10 cellular contexts compared by ENCODE assay signal in genomic region chr4:39043058-39043696, GRCh38. TPM values are rescaled to one million over a fixed set of nuclear protein-coding genes. Genes with fewer than 3 reads are reported as not detected.
DNase-seq lines count a peak whose midpoint lies in the region; ATAC-seq, FAIRE-seq and TF ChIP-seq lines count a peak whose summit lies in the region.
"Had no signal": no experiment of that assay in that cellular context is flagged by ENCODE, and none has a peak within 500 bp of the region (broad histone marks: within the 10 kb centered on the region; RNA-seq: fewer than 3 reads in every experiment).

No MANE protein-coding gene starts in this region.

- TF ChIP-seq EP300 in A549 (IDR thresholded peaks at IDR 0.05) (peak; percentile 16 to 51; a peak in 1 of 5 replicates), K562 (IDR thresholded peaks at IDR 0.05; ENCODE audit: low read length) (no peak)

- H3K9me1 ChIP-seq in K562 (ENCODE audit: control insufficient read depth, insufficient read depth, low read length) = no peaks in the 10 kb centered on the region

- peak overlapping the region; percentile 89 for H2AFZ ChIP-seq in K562 (ENCODE audit: low read depth, low read length)

- no TSS peak for BruUV-seq in K562 (replicated peaks; lab: Mats Ljungman, UMichigan)

- H3K36me3 ChIP-seq in HUES64 (ENCODE audit: insufficient read depth, low read length) = no peaks in the 10 kb centered on the region
- no peaks in the 10 kb centered on the region for H3K36me3 ChIP-seq in K562 (ENCODE audit: control insufficient read depth, insufficient read depth, low read length)
- peaks cover 3% of the 10 kb centered on the region for H3K36me3 ChIP-seq in mesodermal cell (ENCODE audit: control insufficient read depth, insufficient read depth, low read length)
- H3K36me3 ChIP-seq in tibial artery = no peaks in the 10 kb centered on the region

- no peaks in the 10 kb centered on the region for H4K20me1 ChIP-seq in K562 (replicated peaks; ENCODE audit: control insufficient read depth, insufficient read depth, low read length)

- TF ChIP-seq RAD21 in A549 (conservative IDR thresholded peaks at IDR 0.05 in 1 of 2, IDR thresholded peaks at IDR 0.05 in 1 of 2) (no peak), K562 (CRISPR knock-in tag; conservative IDR thresholded peaks at IDR 0.05 in 1 of 2, IDR thresholded peaks at IDR 0.05 in 1 of 2) (no peak)

- peaks cover 29% of the 10 kb centered on the region for H3K79me2 ChIP-seq in K562 (ENCODE audit: control insufficient read depth, insufficient read depth, low read length)

- peaks cover 44% of the 10 kb centered on the region for H3K4me1 ChIP-seq in A549
- peaks cover 19% of the 10 kb centered on the region for H3K4me1 ChIP-seq in HUES64 (ENCODE audit: insufficient read depth, low read length)
- peaks cover 0 to 15% of the 10 kb centered on the region in 2 experiments; a peak in 3 of 5 replicates for H3K4me1 ChIP-seq in K562 (replicated peaks in 1 of 2; ENCODE audit: control insufficient read depth in 2 of 2, insufficient read depth in 2 of 2, low read length in 2 of 2)
- H3K4me1 ChIP-seq in mesodermal cell (ENCODE audit: control insufficient read depth, insufficient read depth, low read length, poor library complexity, severe bottlenecking) = peaks cover 24% of the 10 kb centered on the region
- H3K4me1 ChIP-seq in tibial artery = peaks cover 0 to 10% (median 0%) of the 10 kb centered on the region in 4 donors

- TF ChIP-seq CTCF in A549 (IDR thresholded peaks at IDR 0.05) = no peak
- no peak for TF ChIP-seq CTCF in K562 (IDR thresholded peaks at IDR 0.05 in 2 of 3, conservative IDR thresholded peaks at IDR 0.05 in 1 of 3; ENCODE audit: insufficient read depth in 2 of 3, low read depth in 1 of 3, low read length in 3 of 3)
- no peak for TF ChIP-seq CTCF in tibial artery (IDR thresholded peaks at IDR 0.05)

- 2% methylated on average over 10 of the region's 10 CpGs for WGBS in A549 (ENCODE audit: missing lambda C conversion rate)
- 87% methylated on average over 10 of the region's 10 CpGs for WGBS in HUES64
- 61% methylated on average over 10 of the region's 10 CpGs for WGBS in K562 (ENCODE audit: insufficient coverage, low coverage, missing lambda C conversion rate)
- WGBS in mesodermal cell (ENCODE audit: insufficient coverage in 2 of 2), 2 experiments = 67 to 88% methylated on average over 6 of the region's 10 CpGs

- ATAC-seq in A549 = peak; percentile 22 to 37; a peak in 4 of 6 replicates
- ATAC-seq in K562 = no peak
- ATAC-seq in GM18868 (IDR thresholded peaks at IDR 0.05; ENCODE audit: unreplicated experiment) = no peak
- no peak for ATAC-seq in HG03354 (IDR thresholded peaks at IDR 0.05; ENCODE audit: poor library complexity, severe bottlenecking, unreplicated experiment)

- H3K4me3 ChIP-seq in A549 (peak overlapping the region; percentile 66; the same call in 2 of the 3 replicates), HUES64 (ENCODE audit: low read length) (peak overlapping the region; percentile 80; the same call in 1 of the 2 replicates), K562 (no peak overlapping the region), mesodermal cell (ENCODE audit: extremely low read depth, insufficient read depth, low read length, poor library complexity, severe bottlenecking) (no peak overlapping the region), tibial artery (no peak overlapping the region)

- H3K9me3 ChIP-seq in A549 = no peaks in the 10 kb centered on the region
- no peaks in the 10 kb centered on the region for H3K9me3 ChIP-seq in HUES64 (ENCODE audit: insufficient read depth, low read depth, low read length)
- H3K9me3 ChIP-seq in K562 (replicated peaks; ENCODE audit: control insufficient read depth, insufficient read depth, low read depth, low read length) = no peaks in the 10 kb centered on the region
- H3K9me3 ChIP-seq in mesodermal cell (ENCODE audit: control insufficient read depth, low read length) = no peaks in the 10 kb centered on the region
- no peaks in the 10 kb centered on the region for H3K9me3 ChIP-seq in tibial artery

- TF ChIP-seq POLR2A in A549 (IDR thresholded peaks at IDR 0.05; ENCODE audit: low read length) (no peak), K562 (conservative IDR thresholded peaks at IDR 0.05) (no peak)

- H3K27ac ChIP-seq in A549 (peak overlapping the region; percentile 93 to 100), HUES64 (ENCODE audit: low read depth, low read length) (no peak overlapping the region), K562 (ENCODE audit: extremely low read depth, low read depth, low read length) (no peak overlapping the region; the same call in 2 of the 3 replicates), mesodermal cell (ENCODE audit: low read depth, low read length, severe bottlenecking) (peak overlapping the region; percentile 83), tibial artery (peak overlapping the region in 1 of 2 donors; percentile 62)
- H3K27ac ChIP-seq: SK-N-MC had no signal

- H3K4me2 ChIP-seq in A549 = peak overlapping the region; percentile 73
- H3K4me2 ChIP-seq in K562 (ENCODE audit: insufficient read depth, low read length) = peak overlapping the region; percentile 81; the same call in 1 of the 2 replicates

- CTCF ChIA-PET in A549 (lab: Yijun Ruan, JAX) = interaction anchor here (1.1 kb wide), 1 partner anchor 12 kb away, joined by 3 read pairs; no protein-coding TSS in a partner anchor
- CTCF ChIA-PET in K562 (lab: Yijun Ruan, JAX; ENCODE audit: low intra/inter-chr PET ratio) = no interaction called here

- in situ Hi-C loops in K562 (cut with MboI) = no loop called here

- H3K27me3 ChIP-seq in HUES64 (ENCODE audit: insufficient read depth, low read length) (no peaks in the 10 kb centered on the region), K562 (ENCODE audit: control insufficient read depth in 2 of 2, insufficient read depth in 2 of 2, low read length in 2 of 2) (no peaks in the 10 kb centered on the region), tibial artery (no peaks in the 10 kb centered on the region)

- DNase-seq in A549 (ENCODE audit: low read depth in 1 of 2, low spot score in 1 of 2) (peak in 1 of 2 experiments; percentile 61), K562 (ENCODE audit: extremely low read depth in 1 of 4, low spot score in 3 of 4) (no peak), tibial artery (no peak), OCI-M2 (lab: John Stamatoyannopoulos, UW; ENCODE audit: unreplicated experiment) (no peak)

- FAIRE-seq in A549 (lab: Jason Lieb, UNC) = no peak
- no peak for FAIRE-seq in K562 (lab: Jason Lieb, UNC)

- no peak overlapping the region for H3K9ac ChIP-seq in HUES64 (ENCODE audit: low read depth, low read length)
- peak overlapping the region in 1 of 2 experiments; percentile 62; a peak in 1 of 4 replicates for H3K9ac ChIP-seq in K562 (ENCODE audit: insufficient read depth in 1 of 2, low read depth in 2 of 2, low read length in 2 of 2)

- intact Hi-C loops in K562 (cut with micrococcal nuclease) = no loop called here
- intact Hi-C loops in tibial artery (cut with DNase I; ENCODE audit: low total_unique reads) = no loop called here

- POLR2A ChIA-PET in A549 (lab: Yijun Ruan, JAX) (interaction anchor here (0.6 to 3.6 kb wide), 5 partner anchors 13 to 484 kb away, joined by 3 to 55 read pairs (median 6); partner anchors contain the start of genes TMEM156 and UGDH), K562 (lab: Yijun Ruan, JAX) (interaction anchor here (1.4 to 2.4 kb wide), 3 partner anchors 10 to 15 kb away, joined by 3 to 11 read pairs (median 5); no protein-coding TSS in a partner anchor)

RNA-seq across cellular contexts. Expression of gene TMEM156, which starts 11.0 kb away (rescaled TPM):
- polyA plus RNA-seq in A549 (2011; rRNA removed) (38.5 and 45.1 TPM in 2 replicates), A549 (2017; fragmentation: RNase III; extraction: RNeasy Plus Mini Kit Qiagen cat#74134 plus additional on column Dnase treatment) (9.2 to 10.9 TPM (median 10.4 TPM) in 3 replicates), K562 (2011; rRNA removed) (5.0 and 9.6 TPM in 2 replicates), K562 (2014; fragmentation: Illumina TruSeq; extraction: Trizol) (7.4 and 7.6 TPM in 2 replicates), K562 (2014; fragmentation: Nextera tagmentation; extraction: Ambion mirVana) (1 to 10 TPM; 5.9 to 6.9 TPM), K562 (2014; rRNA removed) (4.7 and 6.4 TPM in 2 replicates)
- polyA plus RNA-seq in A549 (2012; cell fraction: cytosol; rRNA removed) = 5.4 TPM in 2 replicates
- 1.1 and 1.9 TPM in 2 replicates for polyA plus RNA-seq in A549 (2012; cell fraction: nucleus; rRNA removed)
- 4.4 and 5.7 TPM in 2 replicates for polyA minus RNA-seq in A549 (2011; rRNA and poly(A)+ RNA removed)
- not detected for polyA plus RNA-seq in HUES64 (2013, experiment 1 of 2)
- polyA plus RNA-seq in HUES64 (2013, experiment 2 of 2) = not detected
- 3.8 and 11.7 TPM in 2 replicates for total RNA-seq in K562 (2011; cell fraction: chromatin; rRNA removed; ENCODE audit: low replicate concordance)
- total RNA-seq in K562 (2011; cell fraction: nucleolus; rRNA removed) = 1.3 and 2.1 TPM in 2 replicates
- 5.1 and 6.9 TPM in 2 replicates for total RNA-seq in K562 (2011; cell fraction: nucleoplasm; rRNA removed)
- total RNA-seq in K562 (2014; rRNA removed) (2.9 and 3.5 TPM in 2 replicates), K562 (2014; rRNA removed; fragmentation: Illumina TruSeq; extraction: Trizol) (7.6 and 9.2 TPM in 2 replicates), K562 (2015; rRNA removed; fragmentation: Illumina TruSeq; extraction: Trizol) (8.3 and 9.6 TPM in 2 replicates), K562 (2021) (3.7 and 4.4 TPM in 2 replicates)
- 0.51 and 4.6 TPM in 2 replicates for polyA plus RNA-seq in K562 (2011; cell fraction: cytosol; rRNA removed)
- 1.5 and 2.5 TPM in 2 replicates for polyA plus RNA-seq in K562 (2011; cell fraction: nucleus; rRNA removed)
- 5.2 and 9.9 TPM in 2 replicates for polyA plus RNA-seq in K562 (2012)
- polyA minus RNA-seq in K562 (2011; rRNA and poly(A)+ RNA removed) = 4.3 and 10.8 TPM in 2 replicates
- 1.1 and 1.8 TPM in 2 replicates for polyA minus RNA-seq in K562 (2011; cell fraction: cytosol; rRNA and poly(A)+ RNA removed)
- 2.0 and 6.6 TPM in 2 replicates for polyA minus RNA-seq in K562 (2011; cell fraction: nucleus; rRNA and poly(A)+ RNA removed)
- polyA plus RNA-seq in mesodermal cell (2013, experiment 1 of 2) = 1.2 TPM
- polyA plus RNA-seq in mesodermal cell (2013, experiment 2 of 2) = 1.3 TPM
- total RNA-seq: myocyte had no signal

RNA-seq across cellular contexts. Expression of gene KLHL5, which starts 18.9 kb away (rescaled TPM):
- polyA plus RNA-seq in A549 (2011; rRNA removed) = 98.6 and 108 TPM in 2 replicates
- polyA plus RNA-seq in A549 (2012; cell fraction: cytosol; rRNA removed) = 30.1 and 34.1 TPM in 2 replicates
- 7.9 and 14.7 TPM in 2 replicates for polyA plus RNA-seq in A549 (2012; cell fraction: nucleus; rRNA removed)
- polyA plus RNA-seq in A549 (2017; fragmentation: RNase III; extraction: RNeasy Plus Mini Kit Qiagen cat#74134 plus additional on column Dnase treatment) = 51.9 to 63.2 TPM (median 62.4 TPM) in 3 replicates
- 93.3 and 111 TPM in 2 replicates for polyA minus RNA-seq in A549 (2011; rRNA and poly(A)+ RNA removed)
- 14.6 TPM for polyA plus RNA-seq in HUES64 (2013, experiment 1 of 2)
- polyA plus RNA-seq in HUES64 (2013, experiment 2 of 2) = 21.6 TPM
- total RNA-seq in K562 (2011; cell fraction: chromatin; rRNA removed; ENCODE audit: low replicate concordance) = 7.4 and 18.8 TPM in 2 replicates
- total RNA-seq in K562 (2011; cell fraction: nucleolus; rRNA removed) = 3.7 TPM in 2 replicates
- total RNA-seq in K562 (2011; cell fraction: nucleoplasm; rRNA removed) = 8.4 and 14.3 TPM in 2 replicates
- total RNA-seq in K562 (2014; rRNA removed) = 14.1 and 16.7 TPM in 2 replicates
- total RNA-seq in K562 (2014; rRNA removed; fragmentation: Illumina TruSeq; extraction: Trizol) = 30.8 and 34.3 TPM in 2 replicates
- 24.9 and 28.0 TPM in 2 replicates for total RNA-seq in K562 (2015; rRNA removed; fragmentation: Illumina TruSeq; extraction: Trizol)
- 21.0 and 22.9 TPM in 2 replicates for total RNA-seq in K562 (2021)
- polyA plus RNA-seq in K562 (2011; rRNA removed) = 22.1 and 27.9 TPM in 2 replicates
- polyA plus RNA-seq in K562 (2011; cell fraction: cytosol; rRNA removed) = 6.5 and 28.1 TPM in 2 replicates
- polyA plus RNA-seq in K562 (2011; cell fraction: nucleus; rRNA removed) = 6.3 and 16.1 TPM in 2 replicates
- 24.3 and 24.7 TPM in 2 replicates for polyA plus RNA-seq in K562 (2012)
- 21.1 and 22.1 TPM in 2 replicates for polyA plus RNA-seq in K562 (2014; fragmentation: Illumina TruSeq; extraction: Trizol)
- polyA plus RNA-seq in K562 (2014; fragmentation: Nextera tagmentation; extraction: Ambion mirVana) = 1 to 10 TPM; 8.0 to 8.8 TPM
- 12.2 and 16.3 TPM in 2 replicates for polyA plus RNA-seq in K562 (2014; rRNA removed)
- 56.2 and 82.8 TPM in 2 replicates for polyA minus RNA-seq in K562 (2011; rRNA and poly(A)+ RNA removed)
- polyA minus RNA-seq in K562 (2011; cell fraction: cytosol; rRNA and poly(A)+ RNA removed) = 16.0 and 22.0 TPM in 2 replicates
- polyA minus RNA-seq in K562 (2011; cell fraction: nucleus; rRNA and poly(A)+ RNA removed) = 5.4 and 14.7 TPM in 2 replicates
- polyA plus RNA-seq in mesodermal cell (2013, experiment 1 of 2) = 65.7 TPM
- polyA plus RNA-seq in mesodermal cell (2013, experiment 2 of 2) = 66.3 TPM

Comparison
In these comparisons a context has a peak if more than half of its experiments do, and no peak if none do; other contexts are left out.
1. ATAC-seq: peak in A549 (2 of 2); none in K562 (single experiment), GM18868 (single experiment) and HG03354 (single experiment).
2. H3K27ac ChIP-seq: peak in A549 (2 of 2) and mesodermal cell (single experiment); none in HUES64 (single experiment) and K562 (single experiment).
3. H3K4me3 ChIP-seq: peak in A549 (single experiment) and HUES64 (single experiment); none in K562 (single experiment), mesodermal cell (single experiment) and tibial artery (0 of 2).
4. Of the 35 proteins assayed by ChIP-seq in both K562 and A549: peak only in K562: none; only in A549: CEBPB, EP300, JUNB and MYC; in both: none; in neither: 30; mixed calls (peak in some experiments, not most) for 1.